ENCODE assay signal across 1 cellular context in the genomic region with DNA sequence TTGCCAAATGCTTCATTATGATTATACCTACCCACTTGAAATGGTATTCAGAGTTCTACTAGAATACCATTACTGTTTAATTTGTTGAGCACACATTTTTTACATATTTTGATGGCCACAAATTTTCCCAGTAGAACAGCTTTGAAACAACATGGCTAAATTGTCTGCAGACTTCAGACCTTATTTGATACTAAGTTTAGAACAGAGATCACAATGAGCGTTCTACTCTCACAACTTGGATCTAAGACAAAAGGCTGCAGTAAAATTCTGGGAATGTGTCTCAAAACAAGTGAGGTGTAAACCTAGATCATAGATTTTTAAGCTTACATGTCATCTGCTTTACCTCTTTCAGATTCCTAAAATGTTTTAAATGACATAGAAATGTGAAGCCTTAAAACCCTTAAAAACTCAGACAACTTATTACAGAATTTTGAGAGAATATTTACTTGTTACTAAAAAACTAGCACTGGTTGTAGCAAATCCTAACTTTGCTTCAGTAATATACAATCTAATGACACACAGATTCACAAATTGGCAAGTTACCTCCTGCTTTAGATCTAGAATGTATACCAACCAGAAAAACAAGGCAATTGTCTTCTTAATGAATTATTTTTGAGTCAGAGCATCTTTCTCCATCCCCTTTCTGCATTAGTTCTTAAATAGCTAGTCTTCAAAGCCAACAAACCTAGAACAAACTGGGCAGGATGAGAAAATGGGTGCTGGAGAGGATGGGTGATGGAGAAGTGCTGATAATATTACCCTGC.
TF ChIP-seq lines count a peak whose summit lies in the region.

No MANE protein-coding gene starts in this region.

TF ChIP-seq in SK-N-SH treated with all-trans-retinoic acid at 6 μM for 48 hours, 23 proteins besides CTCF, POLR2A, EP300 and RAD21 (continued from another document):
- TF ChIP-seq TCF4 (CRISPR knock-in tag; IDR thresholded peaks at IDR 0.05; ENCODE audit: borderline replicate concordance) (no peak), GLIS3 (CRISPR knock-in tag; IDR thresholded peaks at IDR 0.05) (no peak)
